ENCODE assay signal across 1 cellular context in genomic region chr1:54310439-54311328, GRCh38.
TF ChIP-seq lines count a peak whose summit lies in the region.

No MANE protein-coding gene starts in this region.

TF ChIP-seq in K562, 482 proteins besides CTCF, POLR2A, EP300 and RAD21 (continued from another document):
- TF ChIP-seq, protein P1, sequence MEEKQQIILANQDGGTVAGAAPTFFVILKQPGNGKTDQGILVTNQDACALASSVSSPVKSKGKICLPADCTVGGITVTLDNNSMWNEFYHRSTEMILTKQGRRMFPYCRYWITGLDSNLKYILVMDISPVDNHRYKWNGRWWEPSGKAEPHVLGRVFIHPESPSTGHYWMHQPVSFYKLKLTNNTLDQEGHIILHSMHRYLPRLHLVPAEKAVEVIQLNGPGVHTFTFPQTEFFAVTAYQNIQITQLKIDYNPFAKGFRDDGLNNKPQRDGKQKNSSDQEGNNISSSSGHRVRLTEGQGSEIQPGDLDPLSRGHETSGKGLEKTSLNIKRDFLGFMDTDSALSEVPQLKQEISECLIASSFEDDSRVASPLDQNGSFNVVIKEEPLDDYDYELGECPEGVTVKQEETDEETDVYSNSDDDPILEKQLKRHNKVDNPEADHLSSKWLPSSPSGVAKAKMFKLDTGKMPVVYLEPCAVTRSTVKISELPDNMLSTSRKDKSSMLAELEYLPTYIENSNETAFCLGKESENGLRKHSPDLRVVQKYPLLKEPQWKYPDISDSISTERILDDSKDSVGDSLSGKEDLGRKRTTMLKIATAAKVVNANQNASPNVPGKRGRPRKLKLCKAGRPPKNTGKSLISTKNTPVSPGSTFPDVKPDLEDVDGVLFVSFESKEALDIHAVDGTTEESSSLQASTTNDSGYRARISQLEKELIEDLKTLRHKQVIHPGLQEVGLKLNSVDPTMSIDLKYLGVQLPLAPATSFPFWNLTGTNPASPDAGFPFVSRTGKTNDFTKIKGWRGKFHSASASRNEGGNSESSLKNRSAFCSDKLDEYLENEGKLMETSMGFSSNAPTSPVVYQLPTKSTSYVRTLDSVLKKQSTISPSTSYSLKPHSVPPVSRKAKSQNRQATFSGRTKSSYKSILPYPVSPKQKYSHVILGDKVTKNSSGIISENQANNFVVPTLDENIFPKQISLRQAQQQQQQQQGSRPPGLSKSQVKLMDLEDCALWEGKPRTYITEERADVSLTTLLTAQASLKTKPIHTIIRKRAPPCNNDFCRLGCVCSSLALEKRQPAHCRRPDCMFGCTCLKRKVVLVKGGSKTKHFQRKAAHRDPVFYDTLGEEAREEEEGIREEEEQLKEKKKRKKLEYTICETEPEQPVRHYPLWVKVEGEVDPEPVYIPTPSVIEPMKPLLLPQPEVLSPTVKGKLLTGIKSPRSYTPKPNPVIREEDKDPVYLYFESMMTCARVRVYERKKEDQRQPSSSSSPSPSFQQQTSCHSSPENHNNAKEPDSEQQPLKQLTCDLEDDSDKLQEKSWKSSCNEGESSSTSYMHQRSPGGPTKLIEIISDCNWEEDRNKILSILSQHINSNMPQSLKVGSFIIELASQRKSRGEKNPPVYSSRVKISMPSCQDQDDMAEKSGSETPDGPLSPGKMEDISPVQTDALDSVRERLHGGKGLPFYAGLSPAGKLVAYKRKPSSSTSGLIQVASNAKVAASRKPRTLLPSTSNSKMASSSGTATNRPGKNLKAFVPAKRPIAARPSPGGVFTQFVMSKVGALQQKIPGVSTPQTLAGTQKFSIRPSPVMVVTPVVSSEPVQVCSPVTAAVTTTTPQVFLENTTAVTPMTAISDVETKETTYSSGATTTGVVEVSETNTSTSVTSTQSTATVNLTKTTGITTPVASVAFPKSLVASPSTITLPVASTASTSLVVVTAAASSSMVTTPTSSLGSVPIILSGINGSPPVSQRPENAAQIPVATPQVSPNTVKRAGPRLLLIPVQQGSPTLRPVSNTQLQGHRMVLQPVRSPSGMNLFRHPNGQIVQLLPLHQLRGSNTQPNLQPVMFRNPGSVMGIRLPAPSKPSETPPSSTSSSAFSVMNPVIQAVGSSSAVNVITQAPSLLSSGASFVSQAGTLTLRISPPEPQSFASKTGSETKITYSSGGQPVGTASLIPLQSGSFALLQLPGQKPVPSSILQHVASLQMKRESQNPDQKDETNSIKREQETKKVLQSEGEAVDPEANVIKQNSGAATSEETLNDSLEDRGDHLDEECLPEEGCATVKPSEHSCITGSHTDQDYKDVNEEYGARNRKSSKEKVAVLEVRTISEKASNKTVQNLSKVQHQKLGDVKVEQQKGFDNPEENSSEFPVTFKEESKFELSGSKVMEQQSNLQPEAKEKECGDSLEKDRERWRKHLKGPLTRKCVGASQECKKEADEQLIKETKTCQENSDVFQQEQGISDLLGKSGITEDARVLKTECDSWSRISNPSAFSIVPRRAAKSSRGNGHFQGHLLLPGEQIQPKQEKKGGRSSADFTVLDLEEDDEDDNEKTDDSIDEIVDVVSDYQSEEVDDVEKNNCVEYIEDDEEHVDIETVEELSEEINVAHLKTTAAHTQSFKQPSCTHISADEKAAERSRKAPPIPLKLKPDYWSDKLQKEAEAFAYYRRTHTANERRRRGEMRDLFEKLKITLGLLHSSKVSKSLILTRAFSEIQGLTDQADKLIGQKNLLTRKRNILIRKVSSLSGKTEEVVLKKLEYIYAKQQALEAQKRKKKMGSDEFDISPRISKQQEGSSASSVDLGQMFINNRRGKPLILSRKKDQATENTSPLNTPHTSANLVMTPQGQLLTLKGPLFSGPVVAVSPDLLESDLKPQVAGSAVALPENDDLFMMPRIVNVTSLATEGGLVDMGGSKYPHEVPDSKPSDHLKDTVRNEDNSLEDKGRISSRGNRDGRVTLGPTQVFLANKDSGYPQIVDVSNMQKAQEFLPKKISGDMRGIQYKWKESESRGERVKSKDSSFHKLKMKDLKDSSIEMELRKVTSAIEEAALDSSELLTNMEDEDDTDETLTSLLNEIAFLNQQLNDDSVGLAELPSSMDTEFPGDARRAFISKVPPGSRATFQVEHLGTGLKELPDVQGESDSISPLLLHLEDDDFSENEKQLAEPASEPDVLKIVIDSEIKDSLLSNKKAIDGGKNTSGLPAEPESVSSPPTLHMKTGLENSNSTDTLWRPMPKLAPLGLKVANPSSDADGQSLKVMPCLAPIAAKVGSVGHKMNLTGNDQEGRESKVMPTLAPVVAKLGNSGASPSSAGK (IDR thresholded peaks at IDR 0.05), result no peak
- no peak for TF ChIP-seq CBFB (CRISPR knock-in tag; IDR thresholded peaks at IDR 0.05)
- TF ChIP-seq UBTF (IDR thresholded peaks at IDR 0.05; ENCODE audit: borderline replicate concordance in 1 of 2, low read depth in 2 of 2, low read length in 2 of 2), result 0 out of 4 replicates have a peak, but pooled peaks of 1 of the 2 experiments have one; percentile 28
- TF ChIP-seq CEBPG (CRISPR knock-in tag; IDR thresholded peaks at IDR 0.05), result 0 out of 2 replicates have a peak, but pooled peaks have one; percentile 25
- TF ChIP-seq CEBPG (tag; conservative IDR thresholded peaks at IDR 0.05 in 1 of 2, IDR thresholded peaks at IDR 0.05 in 1 of 2), result no peak
- TF ChIP-seq SMARCE1 (IDR thresholded peaks at IDR 0.05), result peak; percentile 80
- TF ChIP-seq SMC3 (conservative IDR thresholded peaks at IDR 0.05; ENCODE audit: insufficient read depth, low read depth, low read length), result peak; percentile 84
- TF ChIP-seq TCF3 (CRISPR knock-in tag; IDR thresholded peaks at IDR 0.05), result 0 out of 2 replicates have a peak, but pooled peaks have one; percentile 7
- TF ChIP-seq DACH1 (IDR thresholded peaks at IDR 0.05; ENCODE audit: partially characterized antibody), result no peak
- no peak for TF ChIP-seq ZNF408 (CRISPR knock-in tag; IDR thresholded peaks at IDR 0.05; ENCODE audit: low read depth)
- peak; percentile 14; the same call in 1 of the 2 replicates for TF ChIP-seq BHLHE40 (IDR thresholded peaks at IDR 0.05; ENCODE audit: low read length)
- no peak for TF ChIP-seq ZNF239 (CRISPR knock-in tag; IDR thresholded peaks at IDR 0.05)
- TF ChIP-seq VEZF1 (CRISPR knock-in tag; IDR thresholded peaks at IDR 0.05), result 0 out of 2 replicates have a peak, but pooled peaks have one; percentile 49
- TF ChIP-seq ARID2 (IDR thresholded peaks at IDR 0.05), result peak; percentile 67; the same call in 1 of the 2 replicates
- TF ChIP-seq MAZ (CRISPR knock-in tag; conservative IDR thresholded peaks at IDR 0.05 in 1 of 2, IDR thresholded peaks at IDR 0.05 in 1 of 2), result peak in 1 of 2 experiments; percentile 44; a peak in 1 of 4 replicates
- TF ChIP-seq ZKSCAN1 (IDR thresholded peaks at IDR 0.05; ENCODE audit: low read depth, low read length), result 0 out of 2 replicates have a peak, but pooled peaks have one; percentile 20
- 0 out of 2 replicates have a peak, but pooled peaks have one; percentile 6 for TF ChIP-seq EGR1 (conservative IDR thresholded peaks at IDR 0.05)
- TF ChIP-seq, protein P2, sequence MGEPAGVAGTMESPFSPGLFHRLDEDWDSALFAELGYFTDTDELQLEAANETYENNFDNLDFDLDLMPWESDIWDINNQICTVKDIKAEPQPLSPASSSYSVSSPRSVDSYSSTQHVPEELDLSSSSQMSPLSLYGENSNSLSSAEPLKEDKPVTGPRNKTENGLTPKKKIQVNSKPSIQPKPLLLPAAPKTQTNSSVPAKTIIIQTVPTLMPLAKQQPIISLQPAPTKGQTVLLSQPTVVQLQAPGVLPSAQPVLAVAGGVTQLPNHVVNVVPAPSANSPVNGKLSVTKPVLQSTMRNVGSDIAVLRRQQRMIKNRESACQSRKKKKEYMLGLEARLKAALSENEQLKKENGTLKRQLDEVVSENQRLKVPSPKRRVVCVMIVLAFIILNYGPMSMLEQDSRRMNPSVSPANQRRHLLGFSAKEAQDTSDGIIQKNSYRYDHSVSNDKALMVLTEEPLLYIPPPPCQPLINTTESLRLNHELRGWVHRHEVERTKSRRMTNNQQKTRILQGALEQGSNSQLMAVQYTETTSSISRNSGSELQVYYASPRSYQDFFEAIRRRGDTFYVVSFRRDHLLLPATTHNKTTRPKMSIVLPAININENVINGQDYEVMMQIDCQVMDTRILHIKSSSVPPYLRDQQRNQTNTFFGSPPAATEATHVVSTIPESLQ (CRISPR knock-in tag; IDR thresholded peaks at IDR 0.05), result peak; percentile 41; the same call in 1 of the 2 replicates
- TF ChIP-seq, protein P3, sequence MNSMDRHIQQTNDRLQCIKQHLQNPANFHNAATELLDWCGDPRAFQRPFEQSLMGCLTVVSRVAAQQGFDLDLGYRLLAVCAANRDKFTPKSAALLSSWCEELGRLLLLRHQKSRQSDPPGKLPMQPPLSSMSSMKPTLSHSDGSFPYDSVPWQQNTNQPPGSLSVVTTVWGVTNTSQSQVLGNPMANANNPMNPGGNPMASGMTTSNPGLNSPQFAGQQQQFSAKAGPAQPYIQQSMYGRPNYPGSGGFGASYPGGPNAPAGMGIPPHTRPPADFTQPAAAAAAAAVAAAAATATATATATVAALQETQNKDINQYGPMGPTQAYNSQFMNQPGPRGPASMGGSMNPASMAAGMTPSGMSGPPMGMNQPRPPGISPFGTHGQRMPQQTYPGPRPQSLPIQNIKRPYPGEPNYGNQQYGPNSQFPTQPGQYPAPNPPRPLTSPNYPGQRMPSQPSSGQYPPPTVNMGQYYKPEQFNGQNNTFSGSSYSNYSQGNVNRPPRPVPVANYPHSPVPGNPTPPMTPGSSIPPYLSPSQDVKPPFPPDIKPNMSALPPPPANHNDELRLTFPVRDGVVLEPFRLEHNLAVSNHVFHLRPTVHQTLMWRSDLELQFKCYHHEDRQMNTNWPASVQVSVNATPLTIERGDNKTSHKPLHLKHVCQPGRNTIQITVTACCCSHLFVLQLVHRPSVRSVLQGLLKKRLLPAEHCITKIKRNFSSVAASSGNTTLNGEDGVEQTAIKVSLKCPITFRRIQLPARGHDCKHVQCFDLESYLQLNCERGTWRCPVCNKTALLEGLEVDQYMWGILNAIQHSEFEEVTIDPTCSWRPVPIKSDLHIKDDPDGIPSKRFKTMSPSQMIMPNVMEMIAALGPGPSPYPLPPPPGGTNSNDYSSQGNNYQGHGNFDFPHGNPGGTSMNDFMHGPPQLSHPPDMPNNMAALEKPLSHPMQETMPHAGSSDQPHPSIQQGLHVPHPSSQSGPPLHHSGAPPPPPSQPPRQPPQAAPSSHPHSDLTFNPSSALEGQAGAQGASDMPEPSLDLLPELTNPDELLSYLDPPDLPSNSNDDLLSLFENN (IDR thresholded peaks at IDR 0.05; ENCODE audit: low read depth in 2 of 2, low read length in 2 of 2), result no peak
